Comparison of ENCODE assay signal across 1 cellular context in genomic region chr1:54979327-54979891, GRCh38.
TF ChIP-seq lines count a peak whose summit lies in the region.

No MANE protein-coding gene starts in this region.

TF ChIP-seq in IMR-90, 13 proteins besides CTCF, POLR2A, EP300 and RAD21:
- no peak for TF ChIP-seq MAFK (IDR thresholded peaks at IDR 0.05; ENCODE audit: low read depth, low read length)
- no peak for TF ChIP-seq BHLHE40 (IDR thresholded peaks at IDR 0.05; ENCODE audit: low read depth, low read length)
- no peak for TF ChIP-seq ELK1 (IDR thresholded peaks at IDR 0.05; ENCODE audit: borderline replicate concordance, low read depth, low read length)
- TF ChIP-seq RFX5 (IDR thresholded peaks at IDR 0.05; ENCODE audit: low read depth, low read length), result no peak
- no peak for TF ChIP-seq SMC3 (IDR thresholded peaks at IDR 0.05; ENCODE audit: low read depth, low read length)
